ENCODE assay signal across 9 cellular contexts in genomic region chr2:216012133-216012829, GRCh38.
DNase-seq lines count a peak whose midpoint lies in the region; ATAC-seq and TF ChIP-seq lines count a peak whose summit lies in the region.
"Had no signal": no experiment of that assay in that cellular context is flagged by ENCODE, and none has a peak within 500 bp of the region (broad histone marks: within the 10 kb centered on the region; RNA-seq: fewer than 3 reads in every experiment).

No MANE protein-coding gene starts in this region.

- no peak for ATAC-seq in GM18517 (IDR thresholded peaks at IDR 0.05; ENCODE audit: unreplicated experiment)

- no peaks in the 10 kb centered on the region for H3K36me3 ChIP-seq in BLaER1 treated with 17β-estradiol and CSF1 and Interleukin-3, amounts not matched to agents 10 nM and 100 nM
- H3K36me3 ChIP-seq in adipocyte (ENCODE audit: control insufficient read depth, insufficient read depth, low read length, severe bottlenecking) (no peaks in the 10 kb centered on the region), tibial artery (no peaks in the 10 kb centered on the region)

- peak overlapping the region; percentile 79 to 100 (median 97) for H3K4me2 ChIP-seq in BLaER1 treated with 17β-estradiol and CSF1 and Interleukin-3, amounts not matched to agents 10 nM and 100 nM

- peaks cover 30 to 45% (median 42%) of the 10 kb centered on the region in 10 experiments for H3K4me1 ChIP-seq in BLaER1 treated with 17β-estradiol and CSF1 and Interleukin-3, amounts not matched to agents 10 nM and 100 nM
- H3K4me1 ChIP-seq in adipocyte (ENCODE audit: control insufficient read depth, insufficient read depth, low read length) (peaks cover 13% of the 10 kb centered on the region), tibial artery (peaks cover 0 to 8% (median 3%) of the 10 kb centered on the region in 4 donors)

- peak overlapping the region; percentile 71 to 99 (median 84) for H3K4me3 ChIP-seq in BLaER1 treated with 17β-estradiol and CSF1 and Interleukin-3, amounts not matched to agents 10 nM and 100 nM
- H3K4me3 ChIP-seq in adipocyte (ENCODE audit: low read length) (peak overlapping the region; percentile 81), tibial artery (peak overlapping the region; percentile 59 to 71)

- no peaks in the 10 kb centered on the region for H3K9me3 ChIP-seq in BLaER1 treated with 17β-estradiol and CSF1 and Interleukin-3, amounts not matched to agents 10 nM and 100 nM (replicated peaks in 1 of 11)
- no peaks in the 10 kb centered on the region for H3K9me3 ChIP-seq in adipocyte (ENCODE audit: control insufficient read depth, low read length)
- no peaks in the 10 kb centered on the region for H3K9me3 ChIP-seq in tibial artery

- no peaks in the 10 kb centered on the region for H3K27me3 ChIP-seq in BLaER1 treated with 17β-estradiol and CSF1 and Interleukin-3, amounts not matched to agents 10 nM and 100 nM
- H3K27me3 ChIP-seq in adipocyte (replicated peaks; ENCODE audit: control insufficient read depth, insufficient read depth, low read length): no peaks in the 10 kb centered on the region
- no peaks in the 10 kb centered on the region for H3K27me3 ChIP-seq in tibial artery

- H3K9ac ChIP-seq in BLaER1 treated with 17β-estradiol and CSF1 and Interleukin-3, amounts not matched to agents 10 nM and 100 nM: peak overlapping the region in 10 of 11 experiments; percentile 80 to 90 (median 86); a peak in 19 of 22 replicates
- peak overlapping the region; percentile 77 for H3K9ac ChIP-seq in adipocyte (ENCODE audit: low read length)

- no peak for TF ChIP-seq CTCF in tibial artery (IDR thresholded peaks at IDR 0.05)

- H3K27ac ChIP-seq in BLaER1 treated with 17β-estradiol and CSF1 and Interleukin-3, amounts not matched to agents 10 nM and 100 nM: peak overlapping the region in 5 of 11 experiments; percentile 74 to 86 (median 83); a peak in 8 of 22 replicates
- no peak overlapping the region for H3K27ac ChIP-seq in tibial artery
- H3K27ac ChIP-seq: HL-60 had no signal

- intact Hi-C loops in tibial artery (cut with DNase I; ENCODE audit: low total_unique reads): loop anchor here (10.0 kb wide), 2 partner anchors 57 to 1873 kb away; no protein-coding TSS in a partner anchor

- DNase-seq in HS-5 (ENCODE audit: low read depth) (peak; percentile 48), adipocyte (ENCODE audit: low read depth) (peak; percentile 46), kidney tubule cell (ENCODE audit: low spot score) (peak; percentile 92), tibial artery (no peak), NCI-H526 treated with DMSO at 0.1 percent for 48 hours (lab: John Stamatoyannopoulos, UW) (no peak)
- DNase-seq in activated CD4-positive, alpha-beta T cell treated with anti-CD3 and anti-CD28 coated beads, Interleukin-2, amount 50 U/mL, for 4 hours: no peak

- H4K20me1 ChIP-seq in BLaER1 treated with 17β-estradiol and CSF1 and Interleukin-3, amounts not matched to agents 10 nM and 100 nM: no peaks in the 10 kb centered on the region; a peak in 1 of 22 replicates

Comparison
In these comparisons a context has a peak if more than half of its experiments do, and no peak if none do; other contexts are left out.
1. DNase-seq: peak in HS-5 (single experiment), adipocyte (single experiment) and kidney tubule cell (single experiment); none in tibial artery (0 of 2), activated CD4-positive, alpha-beta T cell treated with anti-CD3 and anti-CD28 coated beads, Interleukin-2, amount 50 U/mL, for 4 hours (0 of 2) and NCI-H526 treated with DMSO at 0.1 percent for 48 hours (single experiment).
2. Peak in every context shown above with its lines, with median percentiles within 50 percentile points of each other: H3K4me3 ChIP-seq.